ENCODE assay signal across 35 cellular contexts in the genomic region with DNA sequence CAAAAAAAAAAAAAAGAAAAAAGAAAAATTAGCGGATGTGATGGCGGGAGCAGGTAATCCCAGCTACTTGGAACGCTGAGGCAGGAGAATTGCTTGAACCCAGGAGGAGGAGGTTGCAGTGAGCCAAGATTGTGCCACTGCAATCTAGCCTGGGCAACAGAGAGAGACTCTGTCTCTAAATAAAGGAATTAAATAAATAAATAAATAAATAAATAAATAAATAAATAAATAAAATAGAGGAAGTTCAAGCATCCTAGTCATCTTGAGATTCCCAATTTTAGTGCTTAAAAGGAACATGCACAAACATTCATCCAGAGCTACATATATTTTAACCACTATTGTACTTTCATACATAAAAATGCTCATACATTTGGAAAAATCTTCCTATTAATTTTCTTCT.
"Had no signal": no experiment of that assay in that cellular context is flagged by ENCODE, and none has a peak within 500 bp of the region (broad histone marks: within the 10 kb centered on the region; RNA-seq: fewer than 3 reads in every experiment).

No MANE protein-coding gene starts in this region.

- H3K9me3 ChIP-seq: MG63 had no signal

- DNase-seq: Karpas-422, Kasumi-1, MG63, MM.1S, MV-4-11, NCI-H1048, NCI-H1092, NCI-H1092 treated with DMSO at 0.1 percent for 48 hours, NCI-H1105, NCI-H1105 treated with DMSO at 0.1 percent for 48 hours, NCI-H1417, NCI-H1417 treated with DMSO at 0.1 percent for 48 hours, NCI-H1436, NCI-H1436 treated with DMSO at 0.1 percent for 48 hours, NCI-H146, NCI-H1694, NCI-H1694 treated with DMSO at 0.1 percent for 48 hours, NCI-H187, NCI-H187 treated with DMSO at 0.1 percent for 48 hours, NCI-H1930, NCI-H2029, NCI-H2029 treated with DMSO at 0.1 percent for 48 hours, NCI-H2081, NCI-H2081 treated with DMSO at 0.1 percent for 48 hours, NCI-H2107, NCI-H2171, NCI-H2171 treated with DMSO at 0.1 percent for 48 hours, NCI-H2227 treated with DMSO at 0.1 percent for 48 hours, NCI-H226, NCI-H345, NCI-H446, NCI-H446 treated with DMSO at 0.1 percent for 48 hours, NCI-H510A, NCI-H510A treated with DMSO at 0.1 percent for 48 hours, NCI-H524 had no signal

- H3K4me3 ChIP-seq: MG63 had no signal

- H3K27me3 ChIP-seq: MG63 had no signal

- H3K36me3 ChIP-seq: MG63 had no signal
